In the genomic region with DNA sequence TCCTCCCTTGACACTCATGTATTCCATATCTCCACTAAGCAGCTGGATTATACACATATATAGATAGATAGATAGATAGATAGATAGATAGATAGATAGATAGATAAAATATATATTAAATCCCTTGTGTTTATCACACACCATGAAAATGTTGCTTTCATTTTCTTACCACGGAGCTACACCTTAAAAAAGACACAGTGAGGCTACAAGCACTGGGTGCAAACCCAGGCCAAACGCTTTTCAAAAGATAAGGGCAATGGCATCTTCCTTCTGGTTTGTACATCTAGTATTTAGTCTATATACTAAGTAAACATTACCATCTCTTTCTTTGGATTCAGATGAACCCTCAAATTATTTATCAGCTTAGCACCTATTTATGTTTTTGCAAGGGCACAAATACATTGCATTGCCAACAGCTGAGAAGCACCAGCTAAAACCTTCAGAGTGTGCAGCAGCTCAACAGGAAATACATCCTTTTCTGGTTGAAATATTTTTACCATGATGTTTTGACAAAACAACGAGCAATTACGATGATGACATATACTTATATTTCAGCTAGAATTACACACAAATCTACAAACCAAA, we compare ENCODE assay signal across 10 cellular contexts.
A peak's percentile ranks its signal among the peaks of the same experiment; 100 is the strongest.
DNase-seq lines count a peak whose midpoint lies in the region; ATAC-seq and TF ChIP-seq lines count a peak whose summit lies in the region.
"Had no signal": no experiment of that assay in that cellular context is flagged by ENCODE, and none has a peak within 500 bp of the region (broad histone marks: within the 10 kb centered on the region; RNA-seq: fewer than 3 reads in every experiment).

No MANE protein-coding gene starts in this region.

- intact Hi-C loops in mucosa of descending colon (cut with DNase I, micrococcal nuclease) (no loop called here), adrenal gland (cut with DNase I) (no loop called here)

- TF ChIP-seq POLR2A in adrenal gland (IDR thresholded peaks at IDR 0.05): no peak

- DNase-seq in Karpas-422: no peak
- no peak for DNase-seq in mucosa of descending colon
- no peak for DNase-seq in cerebellar nuclear complex (lab: John Stamatoyannopoulos, UW)
- DNase-seq in HuH-7 (ENCODE audit: low spot score): no peak
- DNase-seq in adrenal gland: no peak
- DNase-seq in effector CD8-positive, alpha-beta T cell (lab: John Stamatoyannopoulos, UW): no peak
- DNase-seq: activated gamma-delta T cell, NCI-H774 had no signal

- H4K20me1 ChIP-seq in Karpas-422 (ENCODE audit: insufficient read depth, low read depth, low read length): no peaks in the 10 kb centered on the region

- H3K27ac ChIP-seq in Karpas-422 (ENCODE audit: low read length) (peak overlapping the region; percentile 43), adrenal gland (peak overlapping the region in 1 of 5 donors; percentile 59)

- H3K4me1 ChIP-seq in Karpas-422 (ENCODE audit: low read length): peaks cover 16% of the 10 kb centered on the region
- no peaks in the 10 kb centered on the region for H3K4me1 ChIP-seq in mucosa of descending colon (ENCODE audit: low read depth)
- H3K4me1 ChIP-seq in adrenal gland (replicated peaks in 1 of 2): no peaks in the 10 kb centered on the region

- H3K9me3 ChIP-seq in Karpas-422 (ENCODE audit: low read length) (no peaks in the 10 kb centered on the region), mucosa of descending colon (no peaks in the 10 kb centered on the region), adrenal gland (replicated peaks in 1 of 3) (no peaks in the 10 kb centered on the region)

- H3K9me2 ChIP-seq in Karpas-422 (replicated peaks; ENCODE audit: insufficient read depth, low read length): no peaks in the 10 kb centered on the region

- peaks cover 23% of the 10 kb centered on the region for H3K79me2 ChIP-seq in Karpas-422 (ENCODE audit: low read length)

- H3K36me3 ChIP-seq in Karpas-422 (ENCODE audit: insufficient read depth, low read length) (peaks cover 27% of the 10 kb centered on the region; the same call in 1 of the 2 replicates), mucosa of descending colon (ENCODE audit: low read depth) (no peaks in the 10 kb centered on the region), adrenal gland (replicated peaks in 1 of 2) (no peaks in the 10 kb centered on the region)

- 58 to 67% (median 65%) methylated on average over 4 of the region's 4 CpGs for WGBS in adrenal gland, 4 donors

- H2AFZ ChIP-seq in Karpas-422 (ENCODE audit: low read length): no peak overlapping the region

- 0 out of 2 replicates have a peak overlapping the region, but pooled peaks have one; percentile 10 for H3K9ac ChIP-seq in Karpas-422 (ENCODE audit: low read length)

- peak; percentile 51 for ATAC-seq in GM18867 (IDR thresholded peaks at IDR 0.05; ENCODE audit: unreplicated experiment)
- peak; percentile 61 for ATAC-seq in GM21825 (IDR thresholded peaks at IDR 0.05; ENCODE audit: unreplicated experiment)
- ATAC-seq in mucosa of descending colon: peak; percentile 73

- no peaks in the 10 kb centered on the region for H3K27me3 ChIP-seq in Karpas-422 (ENCODE audit: low read length)
- no peaks in the 10 kb centered on the region for H3K27me3 ChIP-seq in adrenal gland

- H3K4me3 ChIP-seq in Karpas-422 (ENCODE audit: low read length): no peak overlapping the region
- no peak overlapping the region for H3K4me3 ChIP-seq in mucosa of descending colon
- no peak overlapping the region for H3K4me3 ChIP-seq in adrenal gland

- peak overlapping the region; percentile 48 for H3K4me2 ChIP-seq in Karpas-422 (ENCODE audit: low read depth, low read length, poor library complexity, severe bottlenecking)

- TF ChIP-seq CTCF in mucosa of descending colon (IDR thresholded peaks at IDR 0.05) (no peak), adrenal gland (IDR thresholded peaks at IDR 0.05) (no peak)
